In the genomic region with DNA sequence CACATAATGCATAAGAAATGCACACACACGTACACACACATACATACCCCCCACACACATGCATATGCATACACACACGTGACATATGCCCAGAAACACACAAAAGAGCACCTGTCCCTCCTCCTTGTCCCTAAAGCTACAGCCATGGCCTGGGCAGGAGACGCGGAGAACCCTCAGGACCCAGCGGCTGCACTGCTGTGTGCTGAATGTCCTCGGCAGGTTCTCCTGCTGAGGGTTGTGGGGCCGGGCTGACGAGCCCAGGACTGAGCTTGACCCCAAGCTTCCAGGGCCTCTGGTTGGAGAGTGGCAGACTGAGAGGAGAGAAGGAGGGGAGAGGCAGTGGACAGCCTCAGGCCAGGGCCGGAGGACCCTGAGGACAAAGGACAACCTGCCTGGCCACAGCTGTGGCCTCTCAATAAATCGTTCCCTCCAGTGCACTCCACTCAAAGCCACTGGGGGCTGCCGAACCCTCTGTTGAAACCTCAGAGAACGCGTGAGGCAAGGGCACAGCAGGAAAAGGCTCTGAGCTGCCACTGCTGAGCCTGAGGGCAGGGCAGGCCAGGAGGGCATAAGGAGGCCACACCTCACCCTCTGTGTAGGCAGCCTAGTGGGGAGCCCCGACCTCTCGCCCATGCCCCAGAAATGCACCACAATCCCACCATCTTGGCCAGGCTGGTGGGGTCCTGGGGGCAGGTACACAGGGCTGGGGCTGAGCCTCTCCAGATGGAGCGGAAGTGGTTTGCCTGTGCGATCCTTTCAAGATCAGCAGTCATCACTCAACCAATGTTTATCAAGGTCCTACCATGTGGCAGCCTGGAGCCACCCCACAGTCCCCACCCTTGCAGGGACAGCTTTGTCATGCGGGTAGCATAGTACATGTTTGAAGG, we compare ENCODE assay signal across 10 cellular contexts. TPM values are rescaled to one million over a fixed set of nuclear protein-coding genes. Genes with fewer than 3 reads are reported as not detected.
DNase-seq lines count a peak whose midpoint lies in the region; ATAC-seq and TF ChIP-seq lines count a peak whose summit lies in the region.
"Had no signal": no experiment of that assay in that cellular context is flagged by ENCODE, and none has a peak within 500 bp of the region (broad histone marks: within the 10 kb centered on the region; RNA-seq: fewer than 3 reads in every experiment).

No MANE protein-coding gene starts in this region.

- no peak overlapping the region for H2AFZ ChIP-seq in trophoblast cell (ENCODE audit: insufficient read depth, low read length, poor library complexity)

- H3K9ac ChIP-seq in trophoblast cell (ENCODE audit: low read length) = no peak overlapping the region

- no peak overlapping the region for H3K23ac ChIP-seq in trophoblast cell (ENCODE audit: low read length)

- no peak overlapping the region for H4K12ac ChIP-seq in trophoblast cell (ENCODE audit: low read depth, low read length)

- no peak overlapping the region for H3K4me3 Mint-ChIP-seq in progenitor cell of endocrine pancreas (ENCODE audit: low read depth)

- intact Hi-C loops in adrenal gland (cut with DNase I) = no loop called here

- H4K8ac ChIP-seq in trophoblast cell (ENCODE audit: low read depth, low read length) = no peak overlapping the region

- H2BK5ac ChIP-seq in trophoblast cell (ENCODE audit: low read depth, low read length, poor library complexity) = no peak overlapping the region

- 83 to 93% (median 87%) methylated on average over 9 to 18 of the region's 18 CpGs for WGBS in adrenal gland, 4 donors
- WGBS in trophoblast cell (ENCODE audit: extremely low coverage, insufficient coverage, insufficient read length) = no CpG with 5 or more reads among the region's 18 CpGs

- no peak overlapping the region for H3K18ac ChIP-seq in trophoblast cell (ENCODE audit: low read length)

- H4K91ac ChIP-seq in trophoblast cell (ENCODE audit: low read depth, low read length) = no peak overlapping the region

- H3K14ac ChIP-seq in trophoblast cell (ENCODE audit: low read length) = no peak overlapping the region

- H3K9me3 ChIP-seq in adrenal gland (replicated peaks in 1 of 3) (no peaks in the 10 kb centered on the region), trophoblast cell (ENCODE audit: insufficient read depth, low read depth, low read length) (no peaks in the 10 kb centered on the region)

- no peak overlapping the region for H2BK12ac ChIP-seq in trophoblast cell (ENCODE audit: low read length)

- peaks cover 12% of the 10 kb centered on the region for H3K27me3 Mint-ChIP-seq in progenitor cell of endocrine pancreas

- TF ChIP-seq POLR2A in adrenal gland (IDR thresholded peaks at IDR 0.05) = no peak

- no peaks in the 10 kb centered on the region for H3K79me1 ChIP-seq in trophoblast cell (ENCODE audit: low read length)

- H3K27me3 ChIP-seq in adrenal gland = no peaks in the 10 kb centered on the region
- H3K27me3 ChIP-seq in trophoblast cell (ENCODE audit: insufficient read depth, low read length) = no peaks in the 10 kb centered on the region

- H3K27ac ChIP-seq in adrenal gland = no peak overlapping the region
- H3K27ac ChIP-seq in trophoblast cell (ENCODE audit: low read depth, low read length) = no peak overlapping the region

- H3K36me3 ChIP-seq in adrenal gland (replicated peaks in 1 of 2) = no peaks in the 10 kb centered on the region
- H3K36me3 ChIP-seq in trophoblast cell (ENCODE audit: control insufficient read depth in 1 of 2, insufficient read depth in 2 of 2, low read length in 2 of 2) = no peaks in the 10 kb centered on the region

- H2AK5ac ChIP-seq in trophoblast cell (ENCODE audit: low read length) = no peak overlapping the region

- H3K4me1 Mint-ChIP-seq in progenitor cell of endocrine pancreas (ENCODE audit: low read depth) = peaks cover 5% of the 10 kb centered on the region

- H3K4ac ChIP-seq in trophoblast cell (ENCODE audit: low read depth, low read length) = no peak overlapping the region

- H3K4me1 ChIP-seq in adrenal gland (replicated peaks in 1 of 2) = peaks cover 6% of the 10 kb centered on the region in 2 donors
- H3K4me1 ChIP-seq in trophoblast cell (ENCODE audit: control insufficient read depth in 1 of 2, insufficient read depth in 2 of 2, low read length in 2 of 2) = no peaks in the 10 kb centered on the region

- H2BK120ac ChIP-seq in trophoblast cell (ENCODE audit: insufficient read depth, low read length, poor library complexity) = no peak overlapping the region

- no peaks in the 10 kb centered on the region for H3K9me3 Mint-ChIP-seq in progenitor cell of endocrine pancreas (ENCODE audit: low read depth)

- ATAC-seq in HG03139 (IDR thresholded peaks at IDR 0.05; ENCODE audit: unreplicated experiment) = no peak
- no peak for ATAC-seq in HG02973 (IDR thresholded peaks at IDR 0.05; ENCODE audit: unreplicated experiment)

- no peak overlapping the region for H3K4me2 ChIP-seq in trophoblast cell (ENCODE audit: low read length)

- no peaks in the 10 kb centered on the region for H3K36me3 Mint-ChIP-seq in progenitor cell of endocrine pancreas (ENCODE audit: insufficient read depth)

- no peak overlapping the region for H3K4me3 ChIP-seq in adrenal gland
- no peak overlapping the region for H3K4me3 ChIP-seq in trophoblast cell (ENCODE audit: low read depth, low read length)

- TF ChIP-seq CTCF in adrenal gland (IDR thresholded peaks at IDR 0.05) = no peak
- TF ChIP-seq CTCF in progenitor cell of endocrine pancreas (IDR thresholded peaks at IDR 0.05; ENCODE audit: unreplicated experiment) = no peak

- peak; percentile 79 for DNase-seq in GF-D8 (lab: John Stamatoyannopoulos, UW)
- DNase-seq in OCI-M1 (lab: John Stamatoyannopoulos, UW) = peak; percentile 37
- peak in 4 of 7 donors; percentile 8 to 35 (median 9) for DNase-seq in adrenal gland
- peak; percentile 11 for DNase-seq in progenitor cell of endocrine pancreas (ENCODE audit: low spot score, unreplicated experiment)
- no peak for DNase-seq in SW 1271 (lab: John Stamatoyannopoulos, UW)
- no peak for DNase-seq in trophoblast cell
- DNase-seq: effector CD8-positive, alpha-beta T cell; NCI-H1417 had no signal

- H3K27ac Mint-ChIP-seq in progenitor cell of endocrine pancreas = no peak overlapping the region

- H3K79me2 ChIP-seq in trophoblast cell (ENCODE audit: control insufficient read depth, insufficient read depth, low read length, poor library complexity) = no peaks in the 10 kb centered on the region

RNA-seq across cellular contexts. Expression of a gene that starts 3.1 kb away (rescaled TPM):
- total RNA-seq in adrenal gland = 1 to 10 TPM in 6 of 8 donors, under 1 TPM in 2; 0.54 to 9.1 (median 4.2) TPM
- 1 to 10 TPM; 1.4 to 4.4 (median 3.1) TPM for polyA plus RNA-seq in adrenal gland
- total RNA-seq in progenitor cell of endocrine pancreas = 0.34 and 0.58 TPM in 2 replicates
- 0.03 and 0.06 TPM in 2 replicates for polyA plus RNA-seq in trophoblast cell (2013)

Comparison
In these comparisons a context has a peak if more than half of its experiments do, and no peak if none do; other contexts are left out.
1. DNase-seq: peak in GF-D8 (single experiment), OCI-M1 (single experiment), adrenal gland (4 of 7) and progenitor cell of endocrine pancreas (single experiment); none in SW 1271 (0 of 2) and trophoblast cell (0 of 2).